27 cellular contexts compared by ENCODE assay signal in the genomic region with DNA sequence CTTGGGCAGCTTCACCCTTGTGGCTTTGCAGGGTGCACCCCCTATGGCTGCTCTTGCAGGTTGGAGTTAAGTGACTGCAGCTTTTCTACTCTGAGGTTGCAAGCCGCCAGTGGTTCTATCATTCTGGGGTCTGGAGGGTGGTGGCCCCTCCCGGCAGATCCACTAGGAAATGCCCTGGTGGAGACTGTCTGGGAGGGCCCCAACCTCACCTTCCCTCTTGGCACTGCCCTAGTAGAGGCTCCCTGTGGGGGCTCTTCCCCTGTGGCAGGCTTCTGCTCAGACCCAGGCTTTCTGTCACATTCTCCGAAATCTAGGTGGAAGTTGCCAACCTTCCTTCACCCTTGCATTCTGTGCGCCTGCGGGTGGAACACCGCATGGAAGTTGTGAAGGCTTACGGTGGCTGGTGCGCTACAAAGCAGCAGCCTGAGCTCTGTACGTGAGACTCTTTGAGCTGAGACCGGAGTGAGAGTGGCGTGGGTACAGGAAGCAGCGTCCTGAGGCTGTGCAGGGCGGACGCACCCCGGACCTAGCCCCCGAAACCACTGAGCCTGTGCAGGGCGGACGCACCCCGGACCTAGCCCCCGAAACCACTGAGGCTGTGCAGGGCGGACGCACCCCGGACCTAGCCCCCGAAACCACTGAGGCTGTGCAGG.
A peak's percentile ranks its signal among the peaks of the same experiment; 100 is the strongest.
DNase-seq lines count a peak whose midpoint lies in the region; ATAC-seq, FAIRE-seq and TF ChIP-seq lines count a peak whose summit lies in the region.
"Had no signal": no experiment of that assay in that cellular context is flagged by ENCODE, and none has a peak within 500 bp of the region (broad histone marks: within the 10 kb centered on the region; RNA-seq: fewer than 3 reads in every experiment).

No MANE protein-coding gene starts in this region.

- no peaks in the 10 kb centered on the region for H3F3A ChIP-seq in GM23338 (replicated peaks; ENCODE audit: low read depth)

- WGBS in suprapubic skin = no CpG with 5 or more reads among the region's 24 CpGs

- H3K27me3 ChIP-seq in GM23338 (ENCODE audit: insufficient read depth) (peaks cover 7% of the 10 kb centered on the region; the same call in 1 of the 2 replicates), KMS-11 (ENCODE audit: insufficient read depth, low read depth) (no peaks in the 10 kb centered on the region), osteoblast (ENCODE audit: insufficient read depth, low read length) (no peaks in the 10 kb centered on the region), suprapubic skin (no peaks in the 10 kb centered on the region), foreskin keratinocyte (no peaks in the 10 kb centered on the region)
- H3K27me3 ChIP-seq: BE2C, BLaER1 had no signal

- H3K4me1 ChIP-seq in GM23338 (ENCODE audit: insufficient read depth) (no peaks in the 10 kb centered on the region), KMS-11 (ENCODE audit: low read depth, poor library complexity, severe bottlenecking) (peaks cover 38% of the 10 kb centered on the region), kidney (ENCODE audit: control insufficient read depth in 1 of 2, insufficient read depth in 1 of 2, low read depth in 1 of 2, low read length in 2 of 2) (no peaks in the 10 kb centered on the region), osteoblast (ENCODE audit: insufficient read depth, low read length) (no peaks in the 10 kb centered on the region), suprapubic skin (no peaks in the 10 kb centered on the region), foreskin keratinocyte (no peaks in the 10 kb centered on the region)
- H3K4me1 ChIP-seq: BE2C, BLaER1 had no signal

- intact Hi-C loops in kidney (cut with DNase I) = no loop called here

- no peak for TF ChIP-seq CTCF in GM23338 (conservative IDR thresholded peaks at IDR 0.05; ENCODE audit: low read depth in 2 of 2)
- no peak for TF ChIP-seq CTCF in KMS-11 (conservative IDR thresholded peaks at IDR 0.05; ENCODE audit: low read depth, low read length)
- no peak for TF ChIP-seq CTCF in kidney (IDR thresholded peaks at IDR 0.05; ENCODE audit: borderline replicate concordance, extremely low read depth, insufficient read depth)
- no peak for TF ChIP-seq CTCF in osteoblast (IDR thresholded peaks at IDR 0.05; ENCODE audit: extremely low read depth, low read depth, low read length)
- no peak for TF ChIP-seq CTCF in coronary artery (IDR thresholded peaks at IDR 0.05)
- no peak for TF ChIP-seq CTCF in suprapubic skin (IDR thresholded peaks at IDR 0.05)
- TF ChIP-seq CTCF in foreskin keratinocyte (conservative IDR thresholded peaks at IDR 0.05) = no peak

- no peaks in the 10 kb centered on the region for H3K27me3 Mint-ChIP-seq in GM23338 (ENCODE audit: insufficient read depth, low read depth, poor library complexity)
- H3K27me3 Mint-ChIP-seq: CD4-positive, alpha-beta memory T cell; CD4-positive, CD25-positive, alpha-beta regulatory T cell; CD8-positive, alpha-beta memory T cell had no signal

- H4K20me1 ChIP-seq in GM23338 (replicated peaks; ENCODE audit: insufficient read depth) (no peaks in the 10 kb centered on the region; the same call in 1 of the 2 replicates), KMS-11 (ENCODE audit: insufficient read depth) (no peaks in the 10 kb centered on the region), osteoblast (ENCODE audit: insufficient read depth, low read length) (no peaks in the 10 kb centered on the region)
- H4K20me1 ChIP-seq: BLaER1 had no signal

- no peak overlapping the region for H3K27ac ChIP-seq in GM23338 (ENCODE audit: low read depth)
- H3K27ac ChIP-seq in KMS-11 = peak overlapping the region; percentile 43; the same call in 1 of the 2 replicates
- H3K27ac ChIP-seq in kidney (ENCODE audit: low read depth in 2 of 2, low read length in 2 of 2) = no peak overlapping the region
- no peak overlapping the region for H3K27ac ChIP-seq in osteoblast (ENCODE audit: low read depth, low read length)
- H3K27ac ChIP-seq in coronary artery = no peak overlapping the region
- no peak overlapping the region for H3K27ac ChIP-seq in suprapubic skin
- no peak overlapping the region for H3K27ac ChIP-seq in foreskin keratinocyte
- H3K27ac ChIP-seq: BLaER1 had no signal

- no peaks in the 10 kb centered on the region for H3K79me2 ChIP-seq in GM23338 (replicated peaks; ENCODE audit: insufficient read depth)
- H3K79me2 ChIP-seq in KMS-11 (ENCODE audit: insufficient read depth, low read depth) = no peaks in the 10 kb centered on the region
- no peaks in the 10 kb centered on the region for H3K79me2 ChIP-seq in osteoblast (ENCODE audit: insufficient read depth, low read length)

- H3K4me3 Mint-ChIP-seq in GM23338 = no peak overlapping the region
- H3K4me3 Mint-ChIP-seq: CD14-positive monocyte; CD4-positive, alpha-beta memory T cell; CD4-positive, CD25-positive, alpha-beta regulatory T cell; CD8-positive, alpha-beta memory T cell had no signal

- H2AFZ ChIP-seq in GM23338 = peak overlapping the region; percentile 28; the same call in 1 of the 2 replicates
- H2AFZ ChIP-seq in KMS-11 (ENCODE audit: low read depth) = peak overlapping the region; percentile 32; the same call in 1 of the 2 replicates
- no peak overlapping the region for H2AFZ ChIP-seq in osteoblast (ENCODE audit: low read length)

- no peak for TF ChIP-seq POLR2A in suprapubic skin (IDR thresholded peaks at IDR 0.05)

- H3K9ac ChIP-seq in KMS-11 (no peak overlapping the region), kidney (ENCODE audit: low read length in 2 of 2) (no peak overlapping the region)
- H3K9ac ChIP-seq: BLaER1 had no signal

- H3K4me1 Mint-ChIP-seq in GM23338 = no peaks in the 10 kb centered on the region
- H3K4me1 Mint-ChIP-seq: CD14-positive monocyte; CD4-positive, alpha-beta memory T cell; CD4-positive, CD25-positive, alpha-beta regulatory T cell; CD8-positive, alpha-beta memory T cell had no signal

- ATAC-seq in GM23338 (no peak), foreskin keratinocyte (no peak)

- no peak overlapping the region for H3K27ac Mint-ChIP-seq in GM23338
- H3K27ac Mint-ChIP-seq: CD14-positive monocyte; CD4-positive, CD25-positive, alpha-beta regulatory T cell; CD8-positive, alpha-beta memory T cell had no signal

- no peak for DNase-seq in GM23338 (ENCODE audit: low spot score)
- peak; percentile 59 for DNase-seq in kidney
- peak; percentile 25 for DNase-seq in osteoblast (ENCODE audit: insufficient read length, low spot score, missing footprints)
- DNase-seq in coronary artery (ENCODE audit: low spot score) = no peak
- no peak for DNase-seq in DMS79 treated with DMSO at 0.1 percent for 48 hours (lab: John Stamatoyannopoulos, UW)
- DNase-seq in suprapubic skin (ENCODE audit: low spot score in 2 of 2) = no peak
- DNase-seq in foreskin keratinocyte = no peak
- DNase-seq: 8988T; ACHN; BE2C; C1 segment of cervical spinal cord; CD4-positive, alpha-beta memory T cell; CD4-positive, CD25-positive, alpha-beta regulatory T cell; CD8-positive, alpha-beta memory T cell; COR-L47; DMS 273 treated with DMSO at 0.1 percent for 48 hours; DMS153; DMS53; DMS79; GF-D8 had no signal

- H3K4me3 ChIP-seq in GM23338 (no peak overlapping the region), KMS-11 (IDR thresholded peaks at IDR 0.05; ENCODE audit: insufficient read depth, low read depth, low read length) (no peak overlapping the region), kidney (ENCODE audit: low read length in 2 of 2) (no peak overlapping the region), osteoblast (ENCODE audit: insufficient read depth, low read length) (no peak overlapping the region), coronary artery (no peak overlapping the region), suprapubic skin (no peak overlapping the region)
- H3K4me3 ChIP-seq: BLaER1 had no signal

- H3K36me3 ChIP-seq in GM23338 (ENCODE audit: insufficient read depth) (no peaks in the 10 kb centered on the region), KMS-11 (ENCODE audit: insufficient read depth) (no peaks in the 10 kb centered on the region), kidney (ENCODE audit: control insufficient read depth in 1 of 2, insufficient read depth in 2 of 2, low read length in 2 of 2) (no peaks in the 10 kb centered on the region), osteoblast (ENCODE audit: insufficient read depth, low read length) (no peaks in the 10 kb centered on the region), suprapubic skin (no peaks in the 10 kb centered on the region)
- H3K36me3 ChIP-seq: BE2C, BLaER1 had no signal

- no peak for FAIRE-seq in kidney (lab: Jason Lieb, UNC)
- FAIRE-seq: A204.1, G401.6, GM12891, GM19239 had no signal

- H3K9me3 Mint-ChIP-seq in GM23338 = peaks cover 19% of the 10 kb centered on the region

- H3K9me2 ChIP-seq in GM23338 (ENCODE audit: insufficient read depth) = no peaks in the 10 kb centered on the region; the same call in 1 of the 2 replicates

- H3K9me3 ChIP-seq in kidney (ENCODE audit: control insufficient read depth in 1 of 2, low read length in 2 of 2) (no peaks in the 10 kb centered on the region), osteoblast (ENCODE audit: low read depth, low read length) (no peaks in the 10 kb centered on the region), suprapubic skin (no peaks in the 10 kb centered on the region)
- H3K9me3 ChIP-seq: BE2C, BLaER1 had no signal

- no peak for TF ChIP-seq EP300 in suprapubic skin (IDR thresholded peaks at IDR 0.05)

- H3K4me2 ChIP-seq in GM23338 = no peak overlapping the region
- peak overlapping the region; percentile 10; the same call in 1 of the 2 replicates for H3K4me2 ChIP-seq in KMS-11
- H3K4me2 ChIP-seq in osteoblast (ENCODE audit: insufficient read depth, low read length) = no peak overlapping the region
- H3K4me2 ChIP-seq: BLaER1 had no signal

- peaks cover 3% of the 10 kb centered on the region; the same call in 1 of the 3 replicates for H3K36me3 Mint-ChIP-seq in GM23338 (ENCODE audit: low read depth)
- H3K36me3 Mint-ChIP-seq: CD14-positive monocyte; CD4-positive, alpha-beta memory T cell; CD4-positive, CD25-positive, alpha-beta regulatory T cell; CD8-positive, alpha-beta memory T cell had no signal

TF ChIP-seq in GM23338, 12 proteins besides CTCF, POLR2A, EP300 and RAD21 (continues in another document):
- TF ChIP-seq POLR2AphosphoS5 (IDR thresholded peaks at IDR 0.05; ENCODE audit: low read depth) (no peak), NANOG (IDR thresholded peaks at IDR 0.05; ENCODE audit: borderline replicate concordance) (no peak), ZNF331 (CRISPR knock-in tag; IDR thresholded peaks at IDR 0.05; ENCODE audit: low read depth) (no peak), ZNF114 (CRISPR knock-in tag; IDR thresholded peaks at IDR 0.05) (no peak), EZH2 (IDR thresholded peaks at IDR 0.05; ENCODE audit: low read depth, unreplicated experiment) (no peak), ETS1 (IDR thresholded peaks at IDR 0.05) (no peak), STAT1 (IDR thresholded peaks at IDR 0.05; ENCODE audit: unreplicated experiment) (no peak)

Comparison
In these comparisons a context has a peak if more than half of its experiments do, and no peak if none do; other contexts are left out.
1. DNase-seq: peak in kidney (single experiment) and osteoblast (single experiment); none in GM23338 (single experiment), coronary artery (single experiment), DMS79 treated with DMSO at 0.1 percent for 48 hours (single experiment), suprapubic skin (0 of 2) and foreskin keratinocyte (0 of 2).